In the genomic region with DNA sequence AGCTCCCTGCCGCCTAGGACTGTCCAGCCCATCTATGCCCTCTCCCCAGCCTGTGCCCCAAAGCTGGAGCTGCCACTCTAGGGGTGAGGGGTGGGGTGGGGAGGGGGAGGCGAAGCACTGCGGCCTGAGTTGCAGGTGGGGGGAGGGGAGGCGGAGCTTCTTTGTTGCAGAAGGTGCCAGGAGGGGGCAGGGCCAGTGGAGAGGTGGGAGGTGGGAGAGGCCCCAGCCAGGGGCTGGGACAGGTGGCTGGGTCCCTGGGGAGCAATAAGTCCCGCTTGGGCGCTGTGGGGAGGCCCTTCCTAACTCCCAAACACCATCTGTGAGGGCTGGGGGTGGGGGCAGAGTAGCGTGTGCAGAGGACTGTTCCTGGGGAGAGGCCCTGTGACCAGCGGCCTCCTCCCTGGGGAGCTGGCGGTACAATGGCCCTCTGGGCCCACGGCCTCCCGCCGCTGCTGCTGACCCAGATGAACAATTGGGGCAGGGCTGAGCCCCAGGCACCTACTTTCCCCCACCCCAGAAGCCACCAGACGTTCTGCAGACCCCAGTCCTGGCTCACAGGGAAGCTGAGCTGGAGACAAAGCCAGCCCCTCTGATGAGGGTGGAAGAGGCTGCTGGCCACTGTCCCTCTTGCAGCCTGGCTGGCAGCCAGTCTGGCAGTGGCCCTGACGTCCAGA, we compare ENCODE assay signal across 1 cellular context.
TF ChIP-seq lines count a peak whose summit lies in the region.

No MANE protein-coding gene starts in this region.

TF ChIP-seq in WTC11, 78 proteins besides CTCF, POLR2A, EP300 and RAD21 (continued from another document):
- TF ChIP-seq GABPB1 (CRISPR knock-in tag; IDR thresholded peaks at IDR 0.05) (no peak), SP1 (CRISPR knock-in tag; conservative IDR thresholded peaks at IDR 0.05) (0 out of 2 replicates have a peak, but pooled peaks have one; percentile 13), GRHL2 (CRISPR knock-in tag; IDR thresholded peaks at IDR 0.05; ENCODE audit: insufficient replicate concordance, severe bottlenecking) (no peak), CREB1 (CRISPR knock-in tag; IDR thresholded peaks at IDR 0.05) (no peak), SMAD3 (CRISPR knock-in tag; IDR thresholded peaks at IDR 0.05; ENCODE audit: borderline replicate concordance) (no peak), NR1H2 (CRISPR knock-in tag; IDR thresholded peaks at IDR 0.05) (no peak), ZNF423 (CRISPR knock-in tag; IDR thresholded peaks at IDR 0.05) (peak; percentile 77), GTF2I (CRISPR knock-in tag; conservative IDR thresholded peaks at IDR 0.05) (no peak), OVOL2 (CRISPR knock-in tag; IDR thresholded peaks at IDR 0.05; ENCODE audit: borderline replicate concordance) (no peak), FOXP1 (CRISPR knock-in tag; IDR thresholded peaks at IDR 0.05; ENCODE audit: borderline replicate concordance) (no peak)
- TF ChIP-seq, protein P1, sequence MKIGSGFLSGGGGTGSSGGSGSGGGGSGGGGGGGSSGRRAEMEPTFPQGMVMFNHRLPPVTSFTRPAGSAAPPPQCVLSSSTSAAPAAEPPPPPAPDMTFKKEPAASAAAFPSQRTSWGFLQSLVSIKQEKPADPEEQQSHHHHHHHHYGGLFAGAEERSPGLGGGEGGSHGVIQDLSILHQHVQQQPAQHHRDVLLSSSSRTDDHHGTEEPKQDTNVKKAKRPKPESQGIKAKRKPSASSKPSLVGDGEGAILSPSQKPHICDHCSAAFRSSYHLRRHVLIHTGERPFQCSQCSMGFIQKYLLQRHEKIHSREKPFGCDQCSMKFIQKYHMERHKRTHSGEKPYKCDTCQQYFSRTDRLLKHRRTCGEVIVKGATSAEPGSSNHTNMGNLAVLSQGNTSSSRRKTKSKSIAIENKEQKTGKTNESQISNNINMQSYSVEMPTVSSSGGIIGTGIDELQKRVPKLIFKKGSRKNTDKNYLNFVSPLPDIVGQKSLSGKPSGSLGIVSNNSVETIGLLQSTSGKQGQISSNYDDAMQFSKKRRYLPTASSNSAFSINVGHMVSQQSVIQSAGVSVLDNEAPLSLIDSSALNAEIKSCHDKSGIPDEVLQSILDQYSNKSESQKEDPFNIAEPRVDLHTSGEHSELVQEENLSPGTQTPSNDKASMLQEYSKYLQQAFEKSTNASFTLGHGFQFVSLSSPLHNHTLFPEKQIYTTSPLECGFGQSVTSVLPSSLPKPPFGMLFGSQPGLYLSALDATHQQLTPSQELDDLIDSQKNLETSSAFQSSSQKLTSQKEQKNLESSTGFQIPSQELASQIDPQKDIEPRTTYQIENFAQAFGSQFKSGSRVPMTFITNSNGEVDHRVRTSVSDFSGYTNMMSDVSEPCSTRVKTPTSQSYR (CRISPR knock-in tag; IDR thresholded peaks at IDR 0.05) = 0 out of 2 replicates have a peak, but pooled peaks have one; percentile 12
- TF ChIP-seq, protein P2, sequence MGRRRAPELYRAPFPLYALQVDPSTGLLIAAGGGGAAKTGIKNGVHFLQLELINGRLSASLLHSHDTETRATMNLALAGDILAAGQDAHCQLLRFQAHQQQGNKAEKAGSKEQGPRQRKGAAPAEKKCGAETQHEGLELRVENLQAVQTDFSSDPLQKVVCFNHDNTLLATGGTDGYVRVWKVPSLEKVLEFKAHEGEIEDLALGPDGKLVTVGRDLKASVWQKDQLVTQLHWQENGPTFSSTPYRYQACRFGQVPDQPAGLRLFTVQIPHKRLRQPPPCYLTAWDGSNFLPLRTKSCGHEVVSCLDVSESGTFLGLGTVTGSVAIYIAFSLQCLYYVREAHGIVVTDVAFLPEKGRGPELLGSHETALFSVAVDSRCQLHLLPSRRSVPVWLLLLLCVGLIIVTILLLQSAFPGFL (CRISPR knock-in tag; IDR thresholded peaks at IDR 0.05; ENCODE audit: borderline replicate concordance) = no peak
